In genomic region chr3:44355634-44356033, GRCh38 we compare ENCODE assay signal across 10 cellular contexts. TPM values are rescaled to one million over a fixed set of nuclear protein-coding genes. Genes with fewer than 3 reads are reported as not detected.
DNase-seq lines count a peak whose midpoint lies in the region; ATAC-seq and TF ChIP-seq lines count a peak whose summit lies in the region.
"Had no signal": no experiment of that assay in that cellular context is flagged by ENCODE, and none has a peak within 500 bp of the region (broad histone marks: within the 10 kb centered on the region; RNA-seq: fewer than 3 reads in every experiment).

No MANE protein-coding gene starts in this region.

- no peak overlapping the region for H4K5ac ChIP-seq in mesendoderm (ENCODE audit: low read length)

- no peak overlapping the region for H4K8ac ChIP-seq in mesendoderm (ENCODE audit: low read depth, low read length)

- H3K36me3 ChIP-seq in MG63: no peaks in the 10 kb centered on the region
- peaks cover 0 to 2% (median under 1%) of the 10 kb centered on the region in 4 donors for H3K36me3 ChIP-seq in liver (ENCODE audit: control insufficient read depth in 4 of 4, insufficient read depth in 3 of 4, low read depth in 1 of 4, low read length in 3 of 4)
- no peaks in the 10 kb centered on the region for H3K36me3 ChIP-seq in mesendoderm (ENCODE audit: control insufficient read depth, insufficient read depth, low read length)

- peaks cover 10% of the 10 kb centered on the region for H3K4me1 Mint-ChIP-seq in T-helper 17 cell
- H3K4me1 Mint-ChIP-seq: activated CD4-positive, alpha-beta memory T cell treated with anti-CD3 and anti-CD28 coated beads, Interleukin-2, amount 10 ng/mL, durations not matched to agents 7 days and 5 days had no signal

- H2BK15ac ChIP-seq in mesendoderm (replicated peaks; ENCODE audit: low read depth): no peak overlapping the region

- in situ Hi-C loops in astrocyte of the spinal cord (cut with HindIII; ENCODE audit: low sequenced_read_pairs): no loop called here

- ATAC-seq in T-helper 17 cell (no peak), GM18858 (IDR thresholded peaks at IDR 0.05; ENCODE audit: unreplicated experiment) (no peak)

- H3K4me3 ChIP-seq in MG63 (no peak overlapping the region), astrocyte of the spinal cord (ENCODE audit: low read depth, low read length) (no peak overlapping the region), liver (ENCODE audit: low read depth in 1 of 3, low read length in 3 of 3) (no peak overlapping the region), mesendoderm (ENCODE audit: low read length) (no peak overlapping the region)

- no peak overlapping the region for H3K56ac ChIP-seq in mesendoderm (ENCODE audit: low read length)

- H2BK5ac ChIP-seq in mesendoderm (ENCODE audit: low read length): no peak overlapping the region

- TF ChIP-seq RAD21 in liver (IDR thresholded peaks at IDR 0.05): peak in 1 of 2 donors; percentile 14

- no peak overlapping the region for H2BK120ac ChIP-seq in mesendoderm (ENCODE audit: low read depth, low read length)

- H3K36me3 Mint-ChIP-seq in T-helper 17 cell (ENCODE audit: low read depth): peaks cover 18% of the 10 kb centered on the region

- H3K27me3 ChIP-seq in MG63 (no peaks in the 10 kb centered on the region), liver (ENCODE audit: control insufficient read depth in 4 of 4, insufficient read depth in 4 of 4, low read length in 3 of 4) (no peaks in the 10 kb centered on the region), mesendoderm (ENCODE audit: insufficient read depth, low read length, poor library complexity) (no peaks in the 10 kb centered on the region)

- no peaks in the 10 kb centered on the region for H3K79me2 ChIP-seq in mesendoderm (ENCODE audit: control insufficient read depth, insufficient read depth, low read length)

- no peaks in the 10 kb centered on the region for H3K79me1 ChIP-seq in mesendoderm (ENCODE audit: low read length)

- DNase-seq in AG09319 (ENCODE audit: extremely low read depth, low read depth): peak; percentile 49
- DNase-seq in MG63: peak; percentile 28
- peak; percentile 86 for DNase-seq in astrocyte of the spinal cord (ENCODE audit: low read depth, low spot score)
- DNase-seq in mesendoderm: no peak
- DNase-seq in T-helper 17 cell: no peak
- DNase-seq in stimulated activated CD4-positive, alpha-beta T cell treated with anti-CD3 and anti-CD28 coated beads, Interleukin-4, amount 100 ng/mL, for 1 hour: no peak
- DNase-seq: activated CD4-positive, alpha-beta memory T cell treated with anti-CD3 and anti-CD28 coated beads, Interleukin-2, amount 10 ng/mL, durations not matched to agents 7 days and 5 days had no signal

- H3K18ac ChIP-seq in mesendoderm (ENCODE audit: low read length): no peak overlapping the region

- no peak overlapping the region for H3K4me3 Mint-ChIP-seq in T-helper 17 cell
- H3K4me3 Mint-ChIP-seq: activated CD4-positive, alpha-beta memory T cell treated with anti-CD3 and anti-CD28 coated beads, Interleukin-2, amount 10 ng/mL, durations not matched to agents 7 days and 5 days; stimulated activated naive CD8-positive, alpha-beta T cell treated with anti-CD3 and anti-CD28 coated beads, Interleukin-15, Interleukin-2, amounts not matched to agents 100 ng/mL and 50 ng/mL, for 24 hours had no signal

- no peaks in the 10 kb centered on the region for H3K9me3 ChIP-seq in MG63
- no peaks in the 10 kb centered on the region for H3K9me3 ChIP-seq in liver (ENCODE audit: control insufficient read depth in 4 of 4, low read length in 3 of 4)
- H3K9me3 ChIP-seq in T-helper 17 cell (ENCODE audit: control insufficient read depth, low read length, poor library complexity, severe bottlenecking): no peaks in the 10 kb centered on the region

- no peak overlapping the region for H2AK5ac ChIP-seq in mesendoderm (ENCODE audit: low read length)

- no peak overlapping the region for H3K23ac ChIP-seq in mesendoderm (ENCODE audit: low read length)

- TF ChIP-seq CTCF in AG09319 (IDR thresholded peaks at IDR 0.05; ENCODE audit: low read depth, low read length) (no peak), astrocyte of the spinal cord (IDR thresholded peaks at IDR 0.05; ENCODE audit: low read depth, low read length) (no peak), liver (IDR thresholded peaks at IDR 0.05; ENCODE audit: low read depth, low read length, missing input control) (no peak)

- no peak overlapping the region for H3K27ac Mint-ChIP-seq in T-helper 17 cell
- H3K27ac Mint-ChIP-seq: activated CD4-positive, alpha-beta memory T cell treated with anti-CD3 and anti-CD28 coated beads, Interleukin-2, amount 10 ng/mL, durations not matched to agents 7 days and 5 days; stimulated activated naive CD8-positive, alpha-beta T cell treated with anti-CD3 and anti-CD28 coated beads, Interleukin-15, Interleukin-2, amounts not matched to agents 100 ng/mL and 50 ng/mL, for 24 hours had no signal

- no peak overlapping the region for H3K9ac ChIP-seq in liver (ENCODE audit: low read depth in 1 of 2, low read length in 2 of 2)
- no peak overlapping the region for H3K9ac ChIP-seq in mesendoderm (ENCODE audit: low read length)

- WGBS in liver: 24% methylated on average over 2 of the region's 2 CpGs
- no CpG with 5 or more reads among the region's 2 CpGs for WGBS in mesendoderm (ENCODE audit: extremely low coverage, insufficient coverage, low lambda C conversion rate)

- H3K27ac ChIP-seq in liver (ENCODE audit: low read depth in 1 of 2, low read length in 2 of 2): peak overlapping the region; percentile 55 to 57
- H3K27ac ChIP-seq in mesendoderm (ENCODE audit: low read depth, low read length): no peak overlapping the region

- H3K4me1 ChIP-seq in liver (ENCODE audit: control insufficient read depth in 4 of 4, insufficient read depth in 4 of 4, low read length in 3 of 4): peaks cover 9 to 53% (median 23%) of the 10 kb centered on the region in 4 donors
- H3K4me1 ChIP-seq in mesendoderm (ENCODE audit: control insufficient read depth, low read depth, low read length): no peaks in the 10 kb centered on the region

- H3K27me3 Mint-ChIP-seq in T-helper 17 cell: no peaks in the 10 kb centered on the region
- H3K27me3 Mint-ChIP-seq: activated CD4-positive, alpha-beta memory T cell treated with anti-CD3 and anti-CD28 coated beads, Interleukin-2, amount 10 ng/mL, durations not matched to agents 7 days and 5 days; stimulated activated naive CD8-positive, alpha-beta T cell treated with anti-CD3 and anti-CD28 coated beads, Interleukin-15, Interleukin-2, amounts not matched to agents 100 ng/mL and 50 ng/mL, for 24 hours had no signal

- H3K4ac ChIP-seq in mesendoderm (ENCODE audit: low read depth, low read length): no peak overlapping the region

- H3K4me2 ChIP-seq in mesendoderm (ENCODE audit: low read length): no peak overlapping the region

TF ChIP-seq in liver, 16 proteins besides CTCF, POLR2A, EP300 and RAD21 (continues in another document):
- no peak for TF ChIP-seq NR2F2 (IDR thresholded peaks at IDR 0.05)
- peak; percentile 41 for TF ChIP-seq FOXA2 (IDR thresholded peaks at IDR 0.05)
- no peak for TF ChIP-seq GABPA (IDR thresholded peaks at IDR 0.05 in 1 of 2, conservative IDR thresholded peaks at IDR 0.05 in 1 of 2)
- TF ChIP-seq YY1 (IDR thresholded peaks at IDR 0.05): peak; percentile 37
- TF ChIP-seq JUND (IDR thresholded peaks at IDR 0.05): peak; percentile 92 to 95
- TF ChIP-seq REST (IDR thresholded peaks at IDR 0.05): no peak
- TF ChIP-seq HNF4A (conservative IDR thresholded peaks at IDR 0.05): peak in 1 of 2 donors; percentile 15
- TF ChIP-seq HNF4G (IDR thresholded peaks at IDR 0.05): no peak
- peak; percentile 46 for TF ChIP-seq ZBTB33 (IDR thresholded peaks at IDR 0.05)
- TF ChIP-seq FOXA1 (IDR thresholded peaks at IDR 0.05): no peak
- TF ChIP-seq SP1 (IDR thresholded peaks at IDR 0.05): no peak

RNA-seq across cellular contexts. Expression of gene TCAIM, which starts 17.1 kb away (rescaled TPM):
- total RNA-seq in MG63 (2014; rRNA removed; shearing (Covaris generic); ENCODE audit: low replicate concordance): 15.2 and 31.4 TPM in 2 replicates
- total RNA-seq in liver (10 to 100 TPM; 23.4 to 46.6 TPM), T-helper 17 cell (1 to 10 TPM; 6.3 to 9.4 TPM)
- polyA plus RNA-seq in liver: 10 to 100 TPM; 21.0 to 24.6 TPM
- 10.8 TPM for polyA plus RNA-seq in mesendoderm (2013, experiment 1 of 2)
- polyA plus RNA-seq in mesendoderm (2013, experiment 2 of 2): 12.3 TPM

Comparison
In these comparisons a context has a peak if more than half of its experiments do, and no peak if none do; other contexts are left out.
1. DNase-seq: peak in AG09319 (single experiment), MG63 (single experiment) and astrocyte of the spinal cord (single experiment); none in mesendoderm (single experiment), T-helper 17 cell (0 of 3) and stimulated activated CD4-positive, alpha-beta T cell treated with anti-CD3 and anti-CD28 coated beads, Interleukin-4, amount 100 ng/mL, for 1 hour (single experiment).